38 cellular contexts compared by ENCODE assay signal in genomic region chr3:136412307-136412706, GRCh38.
"Had no signal": no experiment of that assay in that cellular context is flagged by ENCODE, and none has a peak within 500 bp of the region (broad histone marks: within the 10 kb centered on the region; RNA-seq: fewer than 3 reads in every experiment).

No MANE protein-coding gene starts in this region.

- H3K27ac ChIP-seq: ascending aorta, cardiac muscle cell, VCaP had no signal

- H3K9me3 ChIP-seq: ascending aorta had no signal

- H3K36me3 ChIP-seq: cardiac muscle cell had no signal

- ATAC-seq: activated CD4-positive, alpha-beta T cell treated with anti-CD3 and anti-CD28 coated beads for 36 hours; activated CD8-positive, alpha-beta memory T cell treated with anti-CD3 and anti-CD28 coated beads, Interleukin-2, amount 10 ng/mL, durations not matched to agents 7 days and 5 days; activated CD8-positive, alpha-beta T cell treated with anti-CD3 and anti-CD28 coated beads, Interleukin-2, amount 10 ng/mL, durations not matched to agents 7 days and 5 days; activated naive CD8-positive, alpha-beta T cell treated with anti-CD3 and anti-CD28 coated beads, Interleukin-2, amount 50 U/mL, for 24 hours; activated T-cell treated with anti-CD3 and anti-CD28 coated beads, Interleukin-2, amount 50 U/mL, for 4 hours had no signal

- DNase-seq: activated B cell treated with CpG ODN at 0.5 μM for 24 hours; activated CD4-positive, alpha-beta memory T cell treated with anti-CD3 and anti-CD28 coated beads, Interleukin-2, amount 10 ng/mL, durations not matched to agents 7 days and 5 days; activated CD4-positive, alpha-beta T cell treated with anti-CD3 and anti-CD28 coated beads for 36 hours; activated CD4-positive, alpha-beta T cell treated with anti-CD3 and anti-CD28 coated beads for 48 hours; activated CD4-positive, alpha-beta T cell treated with anti-CD3 and anti-CD28 coated beads, Interleukin-2, amount 10 ng/mL, durations not matched to agents 7 days and 5 days; activated CD4-positive, alpha-beta T cell treated with anti-CD3 and anti-CD28 coated beads, Interleukin-2, amount 50 U/mL, for 48 hours; activated CD4-positive, CD25-positive, alpha-beta regulatory T cell treated with anti-CD3 and anti-CD28 coated beads, Interleukin-2, amount 50 U/mL, for 72 hours; activated CD8-positive, alpha-beta memory T cell treated with anti-CD3 and anti-CD28 coated beads for 24 hours; activated CD8-positive, alpha-beta memory T cell treated with anti-CD3 and anti-CD28 coated beads, Interleukin-2, amount 10 ng/mL, durations not matched to agents 7 days and 5 days; activated CD8-positive, alpha-beta memory T cell treated with anti-CD3 and anti-CD28 coated beads, Interleukin-2, amount 50 U/mL, for 48 hours; activated CD8-positive, alpha-beta T cell treated with anti-CD3 and anti-CD28 coated beads, Interleukin-2, amount 10 ng/mL, durations not matched to agents 7 days and 5 days; activated effector memory CD4-positive, alpha-beta T cell treated with Interleukin-2 at 50 U/mL for 16 hours; activated gamma-delta T cell; activated naive CD4-positive, alpha-beta T cell treated with anti-CD3 and anti-CD28 coated beads, Interleukin-2, amount 10 ng/mL, durations not matched to agents 7 days and 5 days; activated naive CD4-positive, alpha-beta T cell treated with Interleukin-2 at 50 U/mL for 16 hours; activated naive CD8-positive, alpha-beta T cell treated with anti-CD3 and anti-CD28 coated beads, Interleukin-2, amount 10 ng/mL, durations not matched to agents 7 days and 5 days; activated naive CD8-positive, alpha-beta T cell treated with anti-CD3 and anti-CD28 coated beads, Interleukin-2, amount 50 U/mL, for 24 hours; activated T-cell treated with anti-CD3 and anti-CD28 coated beads, Interleukin-2, amount 50 U/mL, for 1 hour; activated T-cell treated with anti-CD3 and anti-CD28 coated beads, Interleukin-2, amount 50 U/mL, for 4 hours; amygdala; anterior cingulate cortex; caudate nucleus; cerebellar nuclear complex; T-helper 1 cell; T-helper 2 cell; T-helper 9 cell had no signal

- H3K27me3 Mint-ChIP-seq: activated B cell treated with CpG ODN at 0.5 μM for 24 hours; activated CD4-positive, alpha-beta memory T cell treated with anti-CD3 and anti-CD28 coated beads, Interleukin-2, amount 10 ng/mL, durations not matched to agents 7 days and 5 days; activated CD4-positive, alpha-beta T cell treated with anti-CD3 and anti-CD28 coated beads for 36 hours; activated CD4-positive, alpha-beta T cell treated with anti-CD3 and anti-CD28 coated beads, Interleukin-2, amount 10 ng/mL, durations not matched to agents 7 days and 5 days; activated CD8-positive, alpha-beta memory T cell treated with anti-CD3 and anti-CD28 coated beads, Interleukin-2, amount 10 ng/mL, durations not matched to agents 7 days and 5 days; activated naive CD4-positive, alpha-beta T cell treated with anti-CD3 and anti-CD28 coated beads, Interleukin-2, amount 10 ng/mL, durations not matched to agents 7 days and 5 days; activated naive CD4-positive, alpha-beta T cell treated with anti-CD3 and anti-CD28 coated beads, Interleukin-2, amount 50 U/mL, for 24 hours; activated naive CD8-positive, alpha-beta T cell; activated naive CD8-positive, alpha-beta T cell treated with anti-CD3 and anti-CD28 coated beads, Interleukin-2, amount 10 ng/mL, durations not matched to agents 7 days and 5 days; activated naive CD8-positive, alpha-beta T cell treated with anti-CD3 and anti-CD28 coated beads, Interleukin-2, amount 50 U/mL, for 24 hours; brain; central memory CD8-positive, alpha-beta T cell had no signal

- H3K4me1 ChIP-seq: ascending aorta had no signal

- H3K9me3 Mint-ChIP-seq: activated B cell treated with CpG ODN at 0.5 μM for 24 hours; activated CD4-positive, alpha-beta memory T cell treated with anti-CD3 and anti-CD28 coated beads, Interleukin-2, amount 10 ng/mL, durations not matched to agents 7 days and 5 days; activated CD4-positive, alpha-beta T cell treated with anti-CD3 and anti-CD28 coated beads, Interleukin-2, amount 10 ng/mL, durations not matched to agents 7 days and 5 days; activated naive CD4-positive, alpha-beta T cell treated with anti-CD3 and anti-CD28 coated beads, Interleukin-2, amount 10 ng/mL, durations not matched to agents 7 days and 5 days; activated naive CD4-positive, alpha-beta T cell treated with anti-CD3 and anti-CD28 coated beads, Interleukin-2, amount 50 U/mL, for 24 hours; activated naive CD8-positive, alpha-beta T cell treated with anti-CD3 and anti-CD28 coated beads, Interleukin-2, amount 10 ng/mL, durations not matched to agents 7 days and 5 days; activated naive CD8-positive, alpha-beta T cell treated with anti-CD3 and anti-CD28 coated beads, Interleukin-2, amount 50 U/mL, for 24 hours; activated T-cell treated with anti-CD3 and anti-CD28 coated beads, Interleukin-2, amount 50 U/mL, for 4 hours; activated T-helper 2 cell treated with anti-CD3 and anti-CD28 coated beads, Interferon-gamma antibody, Interleukin-2, Interleukin-4, amounts not matched to agents 10 μg/mL and 5 μg/mL and 100 μg/mL, durations not matched to agents 14 hours and 24 hours and 36 hours; brain; central memory CD8-positive, alpha-beta T cell; T-helper 1 cell treated with Interleukin-12 subunit alpha and Interleukin-12 subunit beta and Interleukin-4 antibody, amounts not matched to agents 30 μg/mL and 1 μg/mL, for 36 hours; T-helper 2 cell treated with Interferon-gamma antibody and Interleukin-4, amounts not matched to agents 5 μg/mL and 100 μg/mL, for 36 hours had no signal

- H3K27ac Mint-ChIP-seq: activated B cell treated with CpG ODN at 0.5 μM for 24 hours; activated CD4-positive, alpha-beta memory T cell treated with anti-CD3 and anti-CD28 coated beads, Interleukin-2, amount 10 ng/mL, durations not matched to agents 7 days and 5 days; activated CD4-positive, alpha-beta T cell treated with anti-CD3 and anti-CD28 coated beads for 36 hours; activated CD4-positive, alpha-beta T cell treated with anti-CD3 and anti-CD28 coated beads, Interleukin-2, amount 10 ng/mL, durations not matched to agents 7 days and 5 days; activated CD8-positive, alpha-beta memory T cell treated with anti-CD3 and anti-CD28 coated beads, Interleukin-2, amount 10 ng/mL, durations not matched to agents 7 days and 5 days; activated CD8-positive, alpha-beta T cell treated with anti-CD3 and anti-CD28 coated beads, Interleukin-2, amount 10 ng/mL, durations not matched to agents 7 days and 5 days; activated naive CD4-positive, alpha-beta T cell treated with anti-CD3 and anti-CD28 coated beads, Interleukin-2, amount 10 ng/mL, durations not matched to agents 7 days and 5 days; activated naive CD4-positive, alpha-beta T cell treated with anti-CD3 and anti-CD28 coated beads, Interleukin-2, amount 50 U/mL, for 24 hours; activated naive CD8-positive, alpha-beta T cell; activated naive CD8-positive, alpha-beta T cell treated with anti-CD3 and anti-CD28 coated beads, Interleukin-2, amount 10 ng/mL, durations not matched to agents 7 days and 5 days; activated naive CD8-positive, alpha-beta T cell treated with anti-CD3 and anti-CD28 coated beads, Interleukin-2, amount 50 U/mL, for 24 hours; activated T-helper 2 cell treated with anti-CD3 and anti-CD28 coated beads, Interferon-gamma antibody, Interleukin-2, Interleukin-4, amounts not matched to agents 10 μg/mL and 5 μg/mL and 100 μg/mL, durations not matched to agents 14 hours and 24 hours and 36 hours; brain; T-helper 1 cell treated with Interleukin-12 subunit alpha and Interleukin-12 subunit beta and Interleukin-4 antibody, amounts not matched to agents 30 μg/mL and 1 μg/mL, for 36 hours; T-helper 2 cell treated with Interferon-gamma antibody and Interleukin-4, amounts not matched to agents 5 μg/mL and 100 μg/mL, for 36 hours had no signal

- H3K4me1 Mint-ChIP-seq: activated B cell treated with CpG ODN at 0.5 μM for 24 hours; activated CD4-positive, alpha-beta memory T cell treated with anti-CD3 and anti-CD28 coated beads, Interleukin-2, amount 10 ng/mL, durations not matched to agents 7 days and 5 days; activated CD4-positive, alpha-beta T cell treated with anti-CD3 and anti-CD28 coated beads for 36 hours; activated CD4-positive, alpha-beta T cell treated with anti-CD3 and anti-CD28 coated beads, Interleukin-2, amount 10 ng/mL, durations not matched to agents 7 days and 5 days; activated CD8-positive, alpha-beta memory T cell treated with anti-CD3 and anti-CD28 coated beads, Interleukin-2, amount 10 ng/mL, durations not matched to agents 7 days and 5 days; activated naive CD4-positive, alpha-beta T cell treated with anti-CD3 and anti-CD28 coated beads, Interleukin-2, amount 10 ng/mL, durations not matched to agents 7 days and 5 days; activated naive CD4-positive, alpha-beta T cell treated with anti-CD3 and anti-CD28 coated beads, Interleukin-2, amount 50 U/mL, for 24 hours; activated naive CD8-positive, alpha-beta T cell treated with anti-CD3 and anti-CD28 coated beads, Interleukin-2, amount 10 ng/mL, durations not matched to agents 7 days and 5 days; activated naive CD8-positive, alpha-beta T cell treated with anti-CD3 and anti-CD28 coated beads, Interleukin-2, amount 50 U/mL, for 24 hours; brain had no signal

- H3K4me3 ChIP-seq: ascending aorta, cardiac muscle cell had no signal

- H3K27me3 ChIP-seq: ascending aorta, cardiac muscle cell had no signal

- H3K4me3 Mint-ChIP-seq: activated B cell treated with CpG ODN at 0.5 μM for 24 hours; activated CD4-positive, alpha-beta memory T cell treated with anti-CD3 and anti-CD28 coated beads, Interleukin-2, amount 10 ng/mL, durations not matched to agents 7 days and 5 days; activated CD4-positive, alpha-beta T cell treated with anti-CD3 and anti-CD28 coated beads for 36 hours; activated CD4-positive, alpha-beta T cell treated with anti-CD3 and anti-CD28 coated beads, Interleukin-2, amount 10 ng/mL, durations not matched to agents 7 days and 5 days; activated CD8-positive, alpha-beta memory T cell treated with anti-CD3 and anti-CD28 coated beads, Interleukin-2, amount 10 ng/mL, durations not matched to agents 7 days and 5 days; activated CD8-positive, alpha-beta T cell treated with anti-CD3 and anti-CD28 coated beads, Interleukin-2, amount 10 ng/mL, durations not matched to agents 7 days and 5 days; activated naive CD4-positive, alpha-beta T cell treated with anti-CD3 and anti-CD28 coated beads, Interleukin-2, amount 10 ng/mL, durations not matched to agents 7 days and 5 days; activated naive CD4-positive, alpha-beta T cell treated with anti-CD3 and anti-CD28 coated beads, Interleukin-2, amount 50 U/mL, for 24 hours; activated naive CD8-positive, alpha-beta T cell; activated naive CD8-positive, alpha-beta T cell treated with anti-CD3 and anti-CD28 coated beads, Interleukin-2, amount 10 ng/mL, durations not matched to agents 7 days and 5 days; activated naive CD8-positive, alpha-beta T cell treated with anti-CD3 and anti-CD28 coated beads, Interleukin-2, amount 50 U/mL, for 24 hours; activated T-cell treated with anti-CD3 and anti-CD28 coated beads, Interleukin-2, amount 50 U/mL, for 4 hours; brain; central memory CD8-positive, alpha-beta T cell; T-helper 1 cell treated with Interleukin-12 subunit alpha and Interleukin-12 subunit beta and Interleukin-4 antibody, amounts not matched to agents 30 μg/mL and 1 μg/mL, for 36 hours; T-helper 2 cell treated with Interferon-gamma antibody and Interleukin-4, amounts not matched to agents 5 μg/mL and 100 μg/mL, for 36 hours had no signal

- FAIRE-seq: bronchial epithelial cell, TTC549 had no signal
